ENCODE assay signal across 8 cellular contexts in genomic region chr2:46942891-46943626, GRCh38. TPM values are rescaled to one million over a fixed set of nuclear protein-coding genes. Genes with fewer than 3 reads are reported as not detected.
DNase-seq lines count a peak whose midpoint lies in the region; ATAC-seq and TF ChIP-seq lines count a peak whose summit lies in the region.

No MANE protein-coding gene starts in this region.

- no peaks in the 10 kb centered on the region for H3K36me3 ChIP-seq in endodermal cell (ENCODE audit: control insufficient read depth, insufficient read depth, low read length)
- 0 out of 2 replicates have a peak, but pooled peaks cover 3% of the 10 kb centered on the region for H3K36me3 ChIP-seq in WERI-Rb-1

- peaks cover 3% of the 10 kb centered on the region for H3K36me3 Mint-ChIP-seq in endodermal cell (ENCODE audit: low read depth)

- H3K4me1 Mint-ChIP-seq in endodermal cell: peaks cover 21% of the 10 kb centered on the region

- ATAC-seq in GM21360 (IDR thresholded peaks at IDR 0.05; ENCODE audit: unreplicated experiment): no peak

- no peak overlapping the region for H3K27ac Mint-ChIP-seq in endodermal cell

- peak overlapping the region; percentile 76 for H3K4me3 ChIP-seq in GM12864 (ENCODE audit: low read depth, low read length)
- H3K4me3 ChIP-seq in endodermal cell (ENCODE audit: low read length): peak overlapping the region; percentile 97
- peak overlapping the region; percentile 94 for H3K4me3 ChIP-seq in skeletal muscle cell (ENCODE audit: low read depth, low read length)
- no peak overlapping the region for H3K4me3 ChIP-seq in WERI-Rb-1 (ENCODE audit: low read depth, low read length)

- WGBS in endodermal cell (ENCODE audit: insufficient coverage in 1 of 2, insufficient read length in 1 of 2), 2 experiments: 88 to 92% methylated on average over 6 to 10 of the region's 10 CpGs

- no peak overlapping the region for H3K9ac ChIP-seq in endodermal cell (ENCODE audit: extremely low read depth, low read length, poor library complexity, severe bottlenecking)

- no peak for DNase-seq in GM12864 (ENCODE audit: low read depth)
- DNase-seq in RPMI8226: peak; percentile 20
- DNase-seq in endodermal cell: no peak
- no peak for DNase-seq in skeletal muscle cell (ENCODE audit: low read depth)
- no peak for DNase-seq in GOT3 (lab: John Stamatoyannopoulos, UW)
- DNase-seq in globus pallidus (ENCODE audit: low spot score): no peak
- no peak for DNase-seq in WERI-Rb-1

- H3K27ac ChIP-seq in endodermal cell (ENCODE audit: low read depth, low read length): no peak overlapping the region
- H3K27ac ChIP-seq in WERI-Rb-1: no peak overlapping the region

- peaks cover 15% of the 10 kb centered on the region for H3K4me1 ChIP-seq in endodermal cell (ENCODE audit: control insufficient read depth, insufficient read depth, low read length)

- H3K27me3 Mint-ChIP-seq in endodermal cell (ENCODE audit: insufficient read depth): peaks cover 28% of the 10 kb centered on the region

- TF ChIP-seq CTCF in GM12864 (IDR thresholded peaks at IDR 0.05; ENCODE audit: low read depth, low read length, missing control alignments) (no peak), endodermal cell (conservative IDR thresholded peaks at IDR 0.05) (no peak), WERI-Rb-1 (IDR thresholded peaks at IDR 0.05; ENCODE audit: low read depth, low read length) (no peak)

- H3K9me3 Mint-ChIP-seq in endodermal cell: no peaks in the 10 kb centered on the region

- H3K4me3 Mint-ChIP-seq in endodermal cell: peak overlapping the region; percentile 75

- H3K9me3 ChIP-seq in endodermal cell (ENCODE audit: control insufficient read depth, low read length) (no peaks in the 10 kb centered on the region), WERI-Rb-1 (ENCODE audit: severe bottlenecking) (no peaks in the 10 kb centered on the region)

- H3K27me3 ChIP-seq in endodermal cell (ENCODE audit: control insufficient read depth, insufficient read depth, low read length, poor library complexity, severe bottlenecking) (peaks cover 20% of the 10 kb centered on the region), WERI-Rb-1 (ENCODE audit: insufficient read depth, low read depth, severe bottlenecking) (no peaks in the 10 kb centered on the region)

RNA-seq across cellular contexts. Expression of gene TTC7A, which starts 2.0 kb away (rescaled TPM):
- 10 to 100 TPM; 11.9 to 17.6 TPM for total RNA-seq in endodermal cell
- polyA plus RNA-seq in endodermal cell (2013, experiment 1 of 2): 9.7 TPM
- 9.9 TPM for polyA plus RNA-seq in endodermal cell (2013, experiment 2 of 2)

RNA-seq across cellular contexts. Expression of gene MCFD2, which starts 27.5 kb away (rescaled TPM):
- total RNA-seq in endodermal cell: 10 to 100 TPM; 82.4 to 82.9 TPM
- 73.4 TPM for polyA plus RNA-seq in endodermal cell (2013, experiment 1 of 2)
- polyA plus RNA-seq in endodermal cell (2013, experiment 2 of 2): 71.3 TPM
